In the genomic region with DNA sequence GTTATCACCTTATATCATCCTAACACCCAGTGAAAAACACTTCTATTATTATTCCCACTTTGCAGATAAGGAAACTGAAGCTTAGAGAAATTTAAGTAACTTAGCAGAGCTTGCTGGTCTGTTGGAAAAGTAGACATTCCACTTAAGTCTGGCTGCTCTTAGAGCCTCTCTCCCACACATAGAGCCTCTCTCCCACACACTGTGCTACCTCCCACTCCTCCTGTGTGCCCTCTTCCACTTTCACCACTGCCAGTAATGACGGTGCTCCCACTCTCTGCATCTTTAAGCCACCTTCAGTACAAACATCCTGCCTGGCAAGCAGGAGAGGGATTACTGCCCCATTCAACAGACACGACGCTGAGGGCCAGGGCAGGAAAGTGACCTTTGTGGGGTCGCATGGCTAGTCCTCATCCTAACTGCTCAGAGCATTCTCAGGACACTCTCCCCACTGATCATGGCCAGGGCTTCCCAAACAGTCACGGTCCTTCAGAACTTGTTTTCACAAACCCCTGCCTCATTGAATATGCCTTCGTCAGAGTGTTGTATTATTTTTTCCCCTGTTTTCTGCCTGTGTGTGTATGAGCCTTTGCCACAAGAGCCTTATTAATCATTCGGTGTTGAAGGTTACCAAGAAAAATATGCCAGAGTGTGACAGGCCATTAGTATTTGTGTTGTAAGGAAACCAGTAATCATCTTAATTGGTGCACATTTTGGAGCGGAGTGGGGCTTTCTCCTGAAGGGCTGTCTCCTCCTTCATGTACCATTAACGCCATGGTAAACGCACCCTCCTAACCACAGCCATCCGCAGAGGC, we compare ENCODE assay signal across 16 cellular contexts.
DNase-seq lines count a peak whose midpoint lies in the region; ATAC-seq and TF ChIP-seq lines count a peak whose summit lies in the region.
"Had no signal": no experiment of that assay in that cellular context is flagged by ENCODE, and none has a peak within 500 bp of the region (broad histone marks: within the 10 kb centered on the region; RNA-seq: fewer than 3 reads in every experiment).

No MANE protein-coding gene starts in this region.

- no peaks in the 10 kb centered on the region for H3K36me3 ChIP-seq in brain microvascular endothelial cell (replicated peaks)
- H3K36me3 ChIP-seq in neuronal stem cell (replicated peaks in 1 of 2; ENCODE audit: control insufficient read depth in 2 of 2, insufficient read depth in 2 of 2, low read length in 2 of 2), result no peaks in the 10 kb centered on the region
- H3K36me3 ChIP-seq: tibial nerve had no signal

- no peak overlapping the region for H2BK120ac ChIP-seq in neuronal stem cell (ENCODE audit: low read depth, low read length)

- no peak overlapping the region for H3K4me2 ChIP-seq in neuronal stem cell (ENCODE audit: insufficient read depth, low read length, poor library complexity, severe bottlenecking)

- H3K79me1 ChIP-seq in neuronal stem cell (ENCODE audit: low read depth, low read length), result no peaks in the 10 kb centered on the region

- H3K18ac ChIP-seq in neuronal stem cell (ENCODE audit: low read length), result peak overlapping the region; percentile 46

- H3K27ac ChIP-seq in brain microvascular endothelial cell (peak overlapping the region; percentile 22), neuronal stem cell (replicated peaks; ENCODE audit: low read length) (no peak overlapping the region)

- H2AK5ac ChIP-seq in neuronal stem cell (ENCODE audit: low read depth, low read length), result no peak overlapping the region

- ATAC-seq in HG03442 (IDR thresholded peaks at IDR 0.05; ENCODE audit: unreplicated experiment) (no peak), HG03571 (IDR thresholded peaks at IDR 0.05; ENCODE audit: unreplicated experiment) (no peak)
- ATAC-seq: left colon; naive thymus-derived CD8-positive, alpha-beta T cell had no signal

- no peaks in the 10 kb centered on the region for H3K9me3 ChIP-seq in neuronal stem cell (replicated peaks in 1 of 2; ENCODE audit: control insufficient read depth in 2 of 2, insufficient read depth in 1 of 2, low read depth in 1 of 2, low read length in 2 of 2)
- H3K9me3 ChIP-seq: tibial nerve had no signal

- no peak overlapping the region for H3K23ac ChIP-seq in neuronal stem cell (ENCODE audit: low read depth, low read length, poor library complexity)

- no peak overlapping the region for H3K9ac ChIP-seq in neuronal stem cell (ENCODE audit: low read depth, low read length, poor library complexity)

- H2AFZ ChIP-seq in neuronal stem cell (ENCODE audit: low read length), result no peak overlapping the region

- H3K4me3 ChIP-seq in brain microvascular endothelial cell (ENCODE audit: low read depth, low read length), result no peak overlapping the region
- no peak overlapping the region for H3K4me3 ChIP-seq in neuronal stem cell (ENCODE audit: low read length in 2 of 2)
- H3K4me3 ChIP-seq: tibial nerve had no signal

- H4K91ac ChIP-seq in neuronal stem cell (ENCODE audit: low read depth, low read length, poor library complexity), result no peak overlapping the region

- peaks cover 13 to 16% of the 10 kb centered on the region in 2 donors for H3K4me1 ChIP-seq in neuronal stem cell (ENCODE audit: control insufficient read depth in 2 of 2, insufficient read depth in 1 of 2, low read depth in 1 of 2, low read length in 2 of 2)

- H2BK15ac ChIP-seq in neuronal stem cell (ENCODE audit: low read length), result no peak overlapping the region

- no CpG with 5 or more reads among the region's 11 CpGs for WGBS in neuronal stem cell (ENCODE audit: extremely low coverage in 2 of 2, insufficient read length in 2 of 2, insufficient replicate concordance in 1 of 2), 2 donors

- no peak overlapping the region for H2BK5ac ChIP-seq in neuronal stem cell (ENCODE audit: low read length)

- H3K14ac ChIP-seq in neuronal stem cell (ENCODE audit: low read length), result no peak overlapping the region

- in situ Hi-C loops in brain microvascular endothelial cell (cut with HindIII; ENCODE audit: low pct_ligation_motif_present, low sequenced_read_pairs), result no loop called here

- H2BK12ac ChIP-seq in neuronal stem cell (ENCODE audit: low read length), result no peak overlapping the region

- H3K27me3 ChIP-seq in brain microvascular endothelial cell (replicated peaks) (no peaks in the 10 kb centered on the region), neuronal stem cell (ENCODE audit: control insufficient read depth in 3 of 3, insufficient read depth in 3 of 3, low read depth in 1 of 3, low read length in 3 of 3) (no peaks in the 10 kb centered on the region)
- H3K27me3 ChIP-seq: tibial nerve had no signal

- H4K8ac ChIP-seq in neuronal stem cell (ENCODE audit: low read depth, low read length), result no peak overlapping the region

- TF ChIP-seq CTCF in brain microvascular endothelial cell (IDR thresholded peaks at IDR 0.05; ENCODE audit: low read depth, low read length, missing control alignments), result no peak

- DNase-seq in A172 (ENCODE audit: low spot score) (peak; percentile 72), NCI-H2081 (lab: John Stamatoyannopoulos, UW) (peak; percentile 39 to 67), brain microvascular endothelial cell (no peak), neuronal stem cell (ENCODE audit: low spot score) (no peak), OCI-M2 (lab: John Stamatoyannopoulos, UW; ENCODE audit: unreplicated experiment) (no peak), putamen (ENCODE audit: low spot score) (no peak)
- DNase-seq: activated effector memory CD4-positive, alpha-beta T cell treated with anti-CD3 and anti-CD28 coated beads, Interleukin-2, amount 50 U/mL, for 16 hours; caudate nucleus; left colon; naive thymus-derived CD8-positive, alpha-beta T cell; NCI-H526; small intestine; T1000 had no signal

- no peak overlapping the region for H3K4ac ChIP-seq in neuronal stem cell (ENCODE audit: low read length)

Comparison
In these comparisons a context has a peak if more than half of its experiments do, and no peak if none do; other contexts are left out.
1. DNase-seq: peak in A172 (single experiment) and NCI-H2081 (2 of 2); none in brain microvascular endothelial cell (single experiment), neuronal stem cell (single experiment), OCI-M2 (single experiment) and putamen (single experiment).